ENCODE assay signal across 15 cellular contexts in the genomic region with DNA sequence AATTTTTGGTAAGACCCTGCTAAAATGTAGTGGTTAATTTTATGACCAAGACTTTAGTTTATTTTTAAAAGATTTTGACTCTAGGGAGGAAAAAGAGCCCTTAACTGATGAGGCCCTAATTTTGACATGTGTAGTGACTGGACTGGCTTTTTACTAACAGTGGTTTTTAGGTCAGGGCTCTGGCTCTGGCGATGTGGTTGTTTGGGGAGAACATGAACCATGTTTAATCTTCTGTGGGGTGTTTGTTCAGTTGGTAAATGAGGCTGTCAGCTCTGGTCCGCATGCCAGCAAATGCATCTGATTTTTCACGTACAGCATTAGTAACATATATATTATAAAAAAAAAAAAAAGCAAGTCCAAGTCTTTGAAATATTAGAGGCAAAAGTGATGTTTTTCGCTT.
DNase-seq lines count a peak whose midpoint lies in the region; ATAC-seq, FAIRE-seq and TF ChIP-seq lines count a peak whose summit lies in the region.
"Had no signal": no experiment of that assay in that cellular context is flagged by ENCODE, and none has a peak within 500 bp of the region (broad histone marks: within the 10 kb centered on the region; RNA-seq: fewer than 3 reads in every experiment).

No MANE protein-coding gene starts in this region.

- no peak overlapping the region for H2BK120ac ChIP-seq in H1 (replicated peaks; ENCODE audit: low read depth, low read length)

- H3K9me3 ChIP-seq in HUES64 (ENCODE audit: insufficient read depth, low read depth, low read length) (peaks cover 12% of the 10 kb centered on the region; the same call in 1 of the 2 replicates), H1 (ENCODE audit: insufficient read depth in 2 of 2, low read depth in 1 of 2, low read length in 1 of 2) (no peaks in the 10 kb centered on the region)
- H3K9me3 ChIP-seq: Peyer's patch had no signal

- no peak for TF ChIP-seq EP300 in H1 (IDR thresholded peaks at IDR 0.05; ENCODE audit: borderline replicate concordance in 1 of 2, low read depth in 2 of 2, low read length in 2 of 2)

- TF ChIP-seq POLR2A in H1 (IDR thresholded peaks at IDR 0.05; ENCODE audit: control extremely low read depth in 1 of 2, low read depth in 2 of 2, low read length in 2 of 2) = no peak

- peaks cover 38% of the 10 kb centered on the region for H3K4me1 ChIP-seq in GM23338 (ENCODE audit: insufficient read depth)
- H3K4me1 ChIP-seq in HUES64 (ENCODE audit: insufficient read depth, low read length) = peaks cover 31% of the 10 kb centered on the region
- peaks cover 0 to 13% (median 6%) of the 10 kb centered on the region in 4 experiments; a peak in 2 of 7 replicates for H3K4me1 ChIP-seq in H1 (replicated peaks in 1 of 4; ENCODE audit: control insufficient read depth in 3 of 4, insufficient read depth in 4 of 4, low read length in 3 of 4)
- H3K4me1 ChIP-seq: Peyer's patch had no signal

- intact Hi-C loops in left colon (cut with DNase I, micrococcal nuclease) = no loop called here

- H3K23ac ChIP-seq in H1 (ENCODE audit: insufficient read length) = no peak overlapping the region

- no peaks in the 10 kb centered on the region for H3K79me1 ChIP-seq in H1 (ENCODE audit: low read depth, low read length)

- no peak overlapping the region for H2BK15ac ChIP-seq in H1 (ENCODE audit: low read length)

- H2BK20ac ChIP-seq in H1 (ENCODE audit: low read length) = no peak overlapping the region

- POLR2A ChIA-PET in H1 (lab: Charles Lee; ENCODE audit: partially characterized antibody) = no interaction called here

- FAIRE-seq in H1 (lab: Jason Lieb, UNC) = no peak

- H3K36me3 ChIP-seq in GM23338 (ENCODE audit: insufficient read depth) = no peaks in the 10 kb centered on the region; the same call in 1 of the 2 replicates
- H3K36me3 ChIP-seq in HUES64 (ENCODE audit: insufficient read depth, low read length) = no peaks in the 10 kb centered on the region
- H3K36me3 ChIP-seq in H1 (ENCODE audit: control insufficient read depth in 2 of 4, insufficient read depth in 4 of 4, low read length in 3 of 4) = no peaks in the 10 kb centered on the region

- no peak overlapping the region for H4K91ac ChIP-seq in H1 (replicated peaks; ENCODE audit: insufficient read length, low read length)

- no peak overlapping the region; the same call in 1 of the 2 replicates for H3K18ac ChIP-seq in H1 (ENCODE audit: extremely low read depth, low read length)

- no peak overlapping the region for H2BK12ac ChIP-seq in H1 (ENCODE audit: low read depth, low read length)

- WGBS in HUES64 = 81% methylated on average over 1 of the region's 4 CpGs
- 77% methylated on average over 4 of the region's 4 CpGs; no CpG with 5 or more reads in 1 of the 2 experiments for WGBS in H1 (ENCODE audit: extremely low coverage in 1 of 2, insufficient coverage in 1 of 2, insufficient read length in 1 of 2, insufficient replicate concordance in 2 of 2, low coverage in 1 of 2, low lambda C conversion rate in 2 of 2, missing lambda C conversion rate in 1 of 2), 2 experiments

- H3K4ac ChIP-seq in H1 (replicated peaks; ENCODE audit: insufficient read length, low read depth, low read length) = peak overlapping the region; percentile 60

- no peaks in the 10 kb centered on the region for H3K27me3 ChIP-seq in GM23338 (ENCODE audit: insufficient read depth)
- no peaks in the 10 kb centered on the region for H3K27me3 ChIP-seq in HUES64 (ENCODE audit: insufficient read depth, low read length)
- no peaks in the 10 kb centered on the region for H3K27me3 ChIP-seq in H1 (replicated peaks in 1 of 4; ENCODE audit: control insufficient read depth in 3 of 4, extremely low read depth in 1 of 4, insufficient read depth in 3 of 4, low read length in 3 of 4)
- H3K27me3 ChIP-seq: Peyer's patch had no signal

- 0 out of 2 replicates have a peak overlapping the region, but pooled peaks have one; percentile 6 for H2BK5ac ChIP-seq in H1 (ENCODE audit: low read depth, low read length)

- ATAC-seq in GM23338 = peak; percentile 28; the same call in 2 of the 3 replicates
- ATAC-seq in left colon = no peak
- no peak for ATAC-seq in GM19035 (IDR thresholded peaks at IDR 0.05; ENCODE audit: unreplicated experiment)
- ATAC-seq: HCT116 had no signal

- H4K5ac ChIP-seq in H1 (ENCODE audit: insufficient read length, low read depth, low read length) = peak overlapping the region; percentile 78

- CTCF ChIA-PET in H1 (lab: Charles Lee; ENCODE audit: partially characterized antibody) = interaction anchor here (1.1 to 1.5 kb wide), 2 partner anchors 9 to 86 kb away, joined by 3 read pairs; no protein-coding TSS in a partner anchor

- peak overlapping the region; percentile 39; the same call in 1 of the 2 replicates for H3K4me3 ChIP-seq in GM23338
- H3K4me3 ChIP-seq in HUES64 (ENCODE audit: low read length) = no peak overlapping the region
- H3K4me3 ChIP-seq in H1 (ENCODE audit: extremely low read depth in 1 of 4, insufficient read depth in 2 of 4, low read depth in 3 of 4, low read length in 4 of 4) = no peak overlapping the region
- H3K4me3 ChIP-seq: Peyer's patch, SK-N-MC had no signal

- TF ChIP-seq RAD21 in H1 (IDR thresholded peaks at IDR 0.05 in 1 of 2, conservative IDR thresholded peaks at IDR 0.05 in 1 of 2; ENCODE audit: low read depth in 2 of 2, low read length in 2 of 2) = no peak

- H3K9me3 Mint-ChIP-seq in GM23338 (peaks cover 9% of the 10 kb centered on the region; the same call in 2 of the 3 replicates), osteocyte (ENCODE audit: unreplicated experiment) (peaks cover 9% of the 10 kb centered on the region)

- peaks cover 10% of the 10 kb centered on the region; the same call in 1 of the 2 replicates for H3K79me2 ChIP-seq in GM23338 (replicated peaks; ENCODE audit: insufficient read depth)
- H3K79me2 ChIP-seq in H1 (ENCODE audit: control insufficient read depth in 1 of 2, insufficient read depth in 2 of 2, low read length in 2 of 2) = no peaks in the 10 kb centered on the region

- H3K56ac ChIP-seq in H1 (replicated peaks; ENCODE audit: insufficient read length, low read depth, low read length) = no peak overlapping the region

- H3K4me1 Mint-ChIP-seq in GM23338 (peaks cover 35% of the 10 kb centered on the region), osteocyte (ENCODE audit: unreplicated experiment) (peaks cover 13% of the 10 kb centered on the region)

- H3K4me3 Mint-ChIP-seq in GM23338 (peak overlapping the region; percentile 17; the same call in 1 of the 3 replicates), osteocyte (ENCODE audit: unreplicated experiment) (no peak overlapping the region)
- H3K4me3 Mint-ChIP-seq: CD14-positive monocyte had no signal

- peaks cover 23% of the 10 kb centered on the region for H3K36me3 Mint-ChIP-seq in GM23338 (ENCODE audit: low read depth)
- H3K36me3 Mint-ChIP-seq in osteocyte (ENCODE audit: unreplicated experiment) = peaks cover 33% of the 10 kb centered on the region

- no peaks in the 10 kb centered on the region for H4K20me1 ChIP-seq in GM23338 (replicated peaks; ENCODE audit: insufficient read depth)
- H4K20me1 ChIP-seq in H1 (replicated peaks in 1 of 2; ENCODE audit: control insufficient read depth in 1 of 2, insufficient read depth in 2 of 2, low read length in 2 of 2) = no peaks in the 10 kb centered on the region

- H3K4me2 ChIP-seq in GM23338 (peak overlapping the region; percentile 58), H1 (ENCODE audit: insufficient read depth in 1 of 2, low read depth in 2 of 2, low read length in 2 of 2) (peak overlapping the region; percentile 18 to 48; a peak in 1 of 4 replicates)

- DNase-seq in GM23338 (ENCODE audit: low spot score) (no peak), H1 (ENCODE audit: low read depth in 1 of 2, low spot score in 2 of 2) (no peak), osteocyte (ENCODE audit: extremely low spot score, unreplicated experiment) (no peak), NCI-H2227 (lab: John Stamatoyannopoulos, UW; ENCODE audit: unreplicated experiment) (no peak), left colon (no peak)
- DNase-seq: DMS 273 treated with DMSO at 0.1 percent for 48 hours, GF-D8, KBM-7, NCI-H526, Peyer's patch had no signal

- TF ChIP-seq CTCF in GM23338 (conservative IDR thresholded peaks at IDR 0.05; ENCODE audit: low read depth in 2 of 2) = no peak
- TF ChIP-seq CTCF in H1 (IDR thresholded peaks at IDR 0.05; ENCODE audit: control extremely low read depth in 1 of 3, insufficient read depth in 1 of 3, low read depth in 1 of 3, low read length in 3 of 3) = no peak
- TF ChIP-seq CTCF in osteocyte (IDR thresholded peaks at IDR 0.05) = no peak

- H3K27ac ChIP-seq in GM23338 (ENCODE audit: low read depth) (peak overlapping the region; percentile 82), HUES64 (ENCODE audit: low read depth, low read length) (peak overlapping the region; percentile 16; the same call in 1 of the 2 replicates), H1 (ENCODE audit: low read depth, low read length) (no peak overlapping the region)
- H3K27ac ChIP-seq: Peyer's patch, SK-N-MC had no signal

- no peaks in the 10 kb centered on the region for H3F3A ChIP-seq in GM23338 (replicated peaks; ENCODE audit: low read depth)

- H2AFZ ChIP-seq in GM23338 (no peak overlapping the region), H1 (ENCODE audit: low read length) (no peak overlapping the region)

- H3K27me3 Mint-ChIP-seq in GM23338 (ENCODE audit: insufficient read depth, low read depth, poor library complexity) = no peaks in the 10 kb centered on the region
- H3K27me3 Mint-ChIP-seq in osteocyte (ENCODE audit: unreplicated experiment) = no peaks in the 10 kb centered on the region

- H3K9ac ChIP-seq in HUES64 (ENCODE audit: low read depth, low read length) (no peak overlapping the region), H1 (replicated peaks in 1 of 4; ENCODE audit: extremely low read depth in 1 of 4, low read depth in 3 of 4, low read length in 3 of 4) (no peak overlapping the region)

- peak overlapping the region; percentile 75 for H3K27ac Mint-ChIP-seq in GM23338
- peak overlapping the region; percentile 9 for H3K27ac Mint-ChIP-seq in osteocyte (ENCODE audit: unreplicated experiment)
- H3K27ac Mint-ChIP-seq: CD14-positive monocyte had no signal

- H3K14ac ChIP-seq in H1 (ENCODE audit: insufficient read length) = no peak overlapping the region

- no peaks in the 10 kb centered on the region for H3K23me2 ChIP-seq in H1 (ENCODE audit: low read depth, low read length)

- H2AK5ac ChIP-seq in H1 (ENCODE audit: low read depth, low read length) = no peak overlapping the region

- H4K8ac ChIP-seq in H1 (ENCODE audit: extremely low read depth, insufficient read depth, low read length) = no peak overlapping the region

- H3K9me2 ChIP-seq in GM23338 (ENCODE audit: insufficient read depth) = no peaks in the 10 kb centered on the region; the same call in 1 of the 2 replicates

TF ChIP-seq in GM23338, 12 proteins besides CTCF, POLR2A, EP300 and RAD21:
- no peak for TF ChIP-seq ZNF114 (CRISPR knock-in tag; IDR thresholded peaks at IDR 0.05)
- no peak for TF ChIP-seq STAT1 (IDR thresholded peaks at IDR 0.05; ENCODE audit: unreplicated experiment)
- TF ChIP-seq JUNB (IDR thresholded peaks at IDR 0.05; ENCODE audit: unreplicated experiment) = no peak
TF ChIP-seq in GM23338: peak in this region for 0.

TF ChIP-seq in H1, 55 proteins besides CTCF, POLR2A, EP300 and RAD21 (continues in another document):
- TF ChIP-seq RBBP5 (IDR thresholded peaks at IDR 0.05; ENCODE audit: borderline replicate concordance, low read depth, low read length) (no peak), RFX5 (IDR thresholded peaks at IDR 0.05; ENCODE audit: borderline replicate concordance, low read depth, low read length) (no peak), YY1 (IDR thresholded peaks at IDR 0.05; ENCODE audit: low read depth, low read length) (no peak), SP4 (IDR thresholded peaks at IDR 0.05; ENCODE audit: low read length) (no peak)
